ENCODE assay signal across 8 cellular contexts in genomic region chr6:52724406-52725121, GRCh38. TPM values are rescaled to one million over a fixed set of nuclear protein-coding genes. Genes with fewer than 3 reads are reported as not detected.
DNase-seq lines count a peak whose midpoint lies in the region; ATAC-seq and TF ChIP-seq lines count a peak whose summit lies in the region.

No MANE protein-coding gene starts in this region.

- no peaks in the 10 kb centered on the region for H3K9me3 Mint-ChIP-seq in type B pancreatic cell

- H3K4me2 ChIP-seq in DND-41 (ENCODE audit: insufficient read depth, low read length) = no peak overlapping the region

- no peak overlapping the region for H3K27ac ChIP-seq in DND-41 (ENCODE audit: low read length)

- no peaks in the 10 kb centered on the region for H3K27me3 Mint-ChIP-seq in type B pancreatic cell

- H3K4me3 ChIP-seq in DND-41 (ENCODE audit: low read depth in 1 of 2, low read length in 2 of 2) = no peak overlapping the region

- ATAC-seq in DND-41 (ENCODE audit: insufficient read depth, low read depth) (peak; percentile 99), GM21447 (IDR thresholded peaks at IDR 0.05; ENCODE audit: unreplicated experiment) (peak; percentile 98)

- H3K9ac ChIP-seq in DND-41 (ENCODE audit: low read depth, low read length) = no peak overlapping the region

- H3K27me3 ChIP-seq in DND-41 (ENCODE audit: insufficient read depth, low read length, poor library complexity) = no peaks in the 10 kb centered on the region

- no peaks in the 10 kb centered on the region for H3K79me2 ChIP-seq in DND-41 (ENCODE audit: insufficient read depth, low read length)

- no peaks in the 10 kb centered on the region for H3K36me3 Mint-ChIP-seq in type B pancreatic cell

- H3K27ac Mint-ChIP-seq in type B pancreatic cell = peak overlapping the region; percentile 84

- no peaks in the 10 kb centered on the region for H3K36me3 ChIP-seq in DND-41 (ENCODE audit: insufficient read depth, low read length)

- no peak overlapping the region for H2AFZ ChIP-seq in DND-41 (ENCODE audit: low read depth, low read length)

- DNase-seq in DND-41 = peak; percentile 61
- peak; percentile 51 for DNase-seq in HS-27A (ENCODE audit: low read depth)
- peak; percentile 87 for DNase-seq in OCI-M1 (lab: John Stamatoyannopoulos, UW)
- peak; percentile 8 for DNase-seq in activated T-cell treated with anti-CD3 and anti-CD28 coated beads for 4 hours
- peak; percentile 69 for DNase-seq in fibroblast of peridontal ligament (ENCODE audit: extremely low read depth)
- peak; percentile 22 for DNase-seq in non-pigmented ciliary epithelial cell (ENCODE audit: low read depth)
- no peak for DNase-seq in type B pancreatic cell (ENCODE audit: extremely low spot score, unreplicated experiment)

- no peaks in the 10 kb centered on the region for H3K9me3 ChIP-seq in DND-41 (ENCODE audit: insufficient read depth, low read length, severe bottlenecking)

- no peaks in the 10 kb centered on the region for H4K20me1 ChIP-seq in DND-41 (ENCODE audit: insufficient read depth, low read length)

- no peaks in the 10 kb centered on the region for H3K4me1 ChIP-seq in DND-41 (ENCODE audit: insufficient read depth, low read length)

- TF ChIP-seq CTCF in DND-41 (IDR thresholded peaks at IDR 0.05; ENCODE audit: borderline replicate concordance, extremely low read depth, low read length, poor library complexity, severe bottlenecking) (peak; percentile 72), type B pancreatic cell (conservative IDR thresholded peaks at IDR 0.05) (peak; percentile 80)

- H3K4me3 Mint-ChIP-seq in type B pancreatic cell = no peak overlapping the region

- H3K4me1 Mint-ChIP-seq in type B pancreatic cell (ENCODE audit: unreplicated experiment) = peaks cover 5% of the 10 kb centered on the region

RNA-seq across cellular contexts. Expression of gene GSTA2, which starts 38.7 kb away (rescaled TPM):
- total RNA-seq in type B pancreatic cell (ENCODE audit: low replicate concordance) = 20.7 and 25.3 TPM in 2 replicates

RNA-seq across cellular contexts. Expression of gene TMEM14A, which starts 53.7 kb away (rescaled TPM):
- total RNA-seq in type B pancreatic cell (ENCODE audit: low replicate concordance) = 37.3 and 39.0 TPM in 2 replicates
